16 cellular contexts compared by ENCODE assay signal in the genomic region with DNA sequence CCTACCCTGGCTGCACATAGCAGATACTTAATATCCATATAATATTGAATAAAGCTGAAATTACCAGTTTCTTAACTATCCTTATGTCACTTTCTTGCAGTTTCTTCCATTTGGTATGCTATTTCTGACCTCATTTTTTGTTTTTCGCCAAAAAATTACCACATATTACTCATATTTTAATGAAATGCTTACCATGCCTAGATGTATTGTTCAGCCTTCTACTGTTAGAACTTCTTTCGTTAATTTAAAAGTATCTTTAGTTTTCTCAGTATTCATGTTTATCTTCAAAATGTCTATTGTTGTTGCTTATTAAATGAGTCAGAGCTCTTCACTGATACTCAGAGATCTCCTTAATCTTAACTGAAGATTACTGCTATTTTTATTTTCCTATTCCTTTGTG. TPM values are rescaled to one million over a fixed set of nuclear protein-coding genes. Genes with fewer than 3 reads are reported as not detected.
DNase-seq lines count a peak whose midpoint lies in the region; ATAC-seq and TF ChIP-seq lines count a peak whose summit lies in the region.
"Had no signal": no experiment of that assay in that cellular context is flagged by ENCODE, and none has a peak within 500 bp of the region (broad histone marks: within the 10 kb centered on the region; RNA-seq: fewer than 3 reads in every experiment).

No MANE protein-coding gene starts in this region.

- TF ChIP-seq CTCF in AG10803 (conservative IDR thresholded peaks at IDR 0.05; ENCODE audit: low read length) (no peak), DOHH2 (IDR thresholded peaks at IDR 0.05; ENCODE audit: low read depth, low read length, poor library complexity, severe bottlenecking) (no peak), mucosa of descending colon (IDR thresholded peaks at IDR 0.05) (no peak)

- no peaks in the 10 kb centered on the region for H3K27me3 Mint-ChIP-seq in activated CD4-positive, alpha-beta memory T cell treated with anti-CD3 and anti-CD28 coated beads, Interleukin-2, amount 10 ng/mL, durations not matched to agents 7 days and 5 days
- H3K27me3 Mint-ChIP-seq in immature natural killer cell (ENCODE audit: low read depth in 3 of 3): peaks cover 2 to 21% (median 3%) of the 10 kb centered on the region in 3 donors

- H3K4me3 Mint-ChIP-seq in activated CD4-positive, alpha-beta memory T cell treated with anti-CD3 and anti-CD28 coated beads, Interleukin-2, amount 10 ng/mL, durations not matched to agents 7 days and 5 days: no peak overlapping the region
- H3K4me3 Mint-ChIP-seq in immature natural killer cell: peak overlapping the region; percentile 36 to 85 (median 68)

- intact Hi-C loops in mucosa of descending colon (cut with DNase I, micrococcal nuclease): no loop called here

- CTCF ChIA-PET in activated CD4-positive, alpha-beta memory T cell treated with anti-CD3 and anti-CD28 coated beads, Interleukin-2, amount 10 ng/mL, durations not matched to agents 7 days and 5 days (lab: Charles Lee): no interaction called here

- H3K4me1 ChIP-seq in DOHH2 (ENCODE audit: control insufficient read depth, low read length) (peaks cover 100% of the 10 kb centered on the region), mucosa of descending colon (ENCODE audit: low read depth) (peaks cover 19% of the 10 kb centered on the region)

- ATAC-seq in HG03457 (IDR thresholded peaks at IDR 0.05; ENCODE audit: unreplicated experiment) (no peak), mucosa of descending colon (no peak), GM18907 (IDR thresholded peaks at IDR 0.05; ENCODE audit: unreplicated experiment) (no peak)
- ATAC-seq: left cardiac atrium, Right ventricle myocardium inferior, sciatic nerve had no signal

- H3K4me2 ChIP-seq in DOHH2 (ENCODE audit: low read length): peak overlapping the region; percentile 90

- H3K79me2 ChIP-seq in DOHH2 (ENCODE audit: control insufficient read depth, low read length): peaks cover 100% of the 10 kb centered on the region

- H3K36me3 Mint-ChIP-seq in activated CD4-positive, alpha-beta memory T cell treated with anti-CD3 and anti-CD28 coated beads, Interleukin-2, amount 10 ng/mL, durations not matched to agents 7 days and 5 days (ENCODE audit: low read depth): peaks cover 61% of the 10 kb centered on the region
- peaks cover 10 to 35% (median 34%) of the 10 kb centered on the region in 3 donors for H3K36me3 Mint-ChIP-seq in immature natural killer cell

- H3K9me3 ChIP-seq in DOHH2 (ENCODE audit: control insufficient read depth, insufficient read depth, low read length): no peaks in the 10 kb centered on the region
- H3K9me3 ChIP-seq in mucosa of descending colon: no peaks in the 10 kb centered on the region

- POLR2A ChIA-PET in activated CD4-positive, alpha-beta memory T cell treated with anti-CD3 and anti-CD28 coated beads, Interleukin-2, amount 10 ng/mL, durations not matched to agents 7 days and 5 days (lab: Charles Lee): interaction anchor here (1.0 kb wide), 2 partner anchors 18 to 20 kb away, joined by 3 read pairs; a partner anchor contains a TSS

- peak overlapping the region; percentile 85 for H3K27ac ChIP-seq in DOHH2 (ENCODE audit: low read depth, low read length)
- H3K27ac ChIP-seq: HL-60, VCaP had no signal

- H3K4me1 Mint-ChIP-seq in activated CD4-positive, alpha-beta memory T cell treated with anti-CD3 and anti-CD28 coated beads, Interleukin-2, amount 10 ng/mL, durations not matched to agents 7 days and 5 days: peaks cover 69% of the 10 kb centered on the region
- H3K4me1 Mint-ChIP-seq in immature natural killer cell: peaks cover 95 to 98% of the 10 kb centered on the region in 2 donors

- H3K9me2 ChIP-seq in DOHH2 (replicated peaks; ENCODE audit: control insufficient read depth, low read length): no peaks in the 10 kb centered on the region

- peaks cover 8% of the 10 kb centered on the region for H3K9me3 Mint-ChIP-seq in activated CD4-positive, alpha-beta memory T cell treated with anti-CD3 and anti-CD28 coated beads, Interleukin-2, amount 10 ng/mL, durations not matched to agents 7 days and 5 days
- peaks cover 0 to 1% (median 0%) of the 10 kb centered on the region in 6 donors for H3K9me3 Mint-ChIP-seq in immature natural killer cell

- H3K27me3 ChIP-seq in DOHH2 (ENCODE audit: control insufficient read depth, low read length): no peaks in the 10 kb centered on the region

- H3K4me3 ChIP-seq in AG10803 (ENCODE audit: low read length) (no peak overlapping the region), DOHH2 (ENCODE audit: low read length) (peak overlapping the region; percentile 70), mucosa of descending colon (no peak overlapping the region)

- H3K36me3 ChIP-seq in DOHH2 (ENCODE audit: control insufficient read depth, low read length) (peaks cover 60% of the 10 kb centered on the region), mucosa of descending colon (ENCODE audit: low read depth) (no peaks in the 10 kb centered on the region)

- peak overlapping the region; percentile 7 for H3K27ac Mint-ChIP-seq in activated CD4-positive, alpha-beta memory T cell treated with anti-CD3 and anti-CD28 coated beads, Interleukin-2, amount 10 ng/mL, durations not matched to agents 7 days and 5 days
- H3K27ac Mint-ChIP-seq in immature natural killer cell: peak overlapping the region; percentile 79 to 92 (median 87)

- DNase-seq in AG10803 (ENCODE audit: low read depth) (peak; percentile 52), immature natural killer cell (no peak), mucosa of descending colon (no peak), NK-92 (lab: John Stamatoyannopoulos, UW; ENCODE audit: unreplicated experiment) (no peak)
- no peak for DNase-seq in activated CD4-positive, alpha-beta memory T cell treated with anti-CD3 and anti-CD28 coated beads, Interleukin-2, amount 10 ng/mL, durations not matched to agents 7 days and 5 days
- DNase-seq: C1 segment of cervical spinal cord, GDM1, left cardiac atrium, NCI-H2029 had no signal

- peaks cover 4% of the 10 kb centered on the region; the same call in 1 of the 2 replicates for H4K20me1 ChIP-seq in DOHH2 (ENCODE audit: control insufficient read depth, insufficient read depth, low read depth, low read length)

- H3F3A ChIP-seq in DOHH2 (ENCODE audit: control insufficient read depth, insufficient read depth): peaks cover 41% of the 10 kb centered on the region

RNA-seq across cellular contexts. Expression of a gene that starts 20.5 kb away (rescaled TPM):
- 100 to 1,000 TPM; 290 to 291 TPM for total RNA-seq in activated CD4-positive, alpha-beta memory T cell treated with anti-CD3 and anti-CD28 coated beads, Interleukin-2, amount 10 ng/mL, durations not matched to agents 7 days and 5 days
- 1,000 to 10,000 TPM; 1,248 to 1,847 (median 1,256) TPM for polyA plus RNA-seq in immature natural killer cell
- 100 to 1,000 TPM; 158 to 182 (median 168) TPM for total RNA-seq in mucosa of descending colon

RNA-seq across cellular contexts. Expression of a gene that starts 55.6 kb away (rescaled TPM):
- total RNA-seq in activated CD4-positive, alpha-beta memory T cell treated with anti-CD3 and anti-CD28 coated beads, Interleukin-2, amount 10 ng/mL, durations not matched to agents 7 days and 5 days: 10 to 100 TPM; 80.7 to 85.4 TPM
- 10 to 100 TPM; 24.9 to 48.8 (median 42.3) TPM for polyA plus RNA-seq in immature natural killer cell
- 10 to 100 TPM; 27.7 to 39.6 (median 32.3) TPM for total RNA-seq in mucosa of descending colon
